In the genomic region with DNA sequence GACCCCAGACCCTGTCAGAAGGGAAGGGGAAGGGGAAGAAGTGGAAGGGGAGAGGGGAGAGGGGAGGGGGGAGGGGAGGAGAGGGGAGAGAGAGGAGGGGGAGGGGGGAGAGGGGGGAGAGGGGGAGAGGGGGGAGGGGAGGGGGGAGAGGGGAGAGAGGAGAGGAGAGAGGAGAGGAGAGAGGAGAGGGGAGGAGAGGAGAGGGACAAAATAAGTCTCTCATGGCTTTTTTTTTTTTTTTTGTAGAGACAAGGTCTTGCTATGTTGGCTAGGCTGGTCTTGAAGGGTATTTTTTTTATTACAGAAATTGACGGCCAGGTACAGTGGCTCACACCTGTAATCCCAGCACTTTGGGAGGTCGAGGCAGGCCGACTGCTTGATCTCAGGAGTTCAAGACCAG, we compare ENCODE assay signal across 7 cellular contexts.
"Had no signal": no experiment of that assay in that cellular context is flagged by ENCODE, and none has a peak within 500 bp of the region (broad histone marks: within the 10 kb centered on the region; RNA-seq: fewer than 3 reads in every experiment).

No MANE protein-coding gene starts in this region.

- H3K27ac ChIP-seq: HL-60, KMS-11 had no signal

- ATAC-seq: GM23338 had no signal

- FAIRE-seq: H54 had no signal

- DNase-seq: H9, HCEC 1CT, IMR-90 had no signal

- H3K27ac Mint-ChIP-seq: GM23338, H9 had no signal

- H2AFZ ChIP-seq: GM23338 had no signal

- H3K4me3 Mint-ChIP-seq: GM23338, H9 had no signal

- H3K4me1 Mint-ChIP-seq: GM23338, H9 had no signal

- H3K9ac ChIP-seq: KMS-11 had no signal

- H3K9me3 Mint-ChIP-seq: GM23338, H9 had no signal

- H3K4me3 ChIP-seq: GM23338 had no signal

- H3K4me2 ChIP-seq: GM23338, KMS-11 had no signal
